2 cellular contexts compared by ENCODE assay signal in the genomic region with DNA sequence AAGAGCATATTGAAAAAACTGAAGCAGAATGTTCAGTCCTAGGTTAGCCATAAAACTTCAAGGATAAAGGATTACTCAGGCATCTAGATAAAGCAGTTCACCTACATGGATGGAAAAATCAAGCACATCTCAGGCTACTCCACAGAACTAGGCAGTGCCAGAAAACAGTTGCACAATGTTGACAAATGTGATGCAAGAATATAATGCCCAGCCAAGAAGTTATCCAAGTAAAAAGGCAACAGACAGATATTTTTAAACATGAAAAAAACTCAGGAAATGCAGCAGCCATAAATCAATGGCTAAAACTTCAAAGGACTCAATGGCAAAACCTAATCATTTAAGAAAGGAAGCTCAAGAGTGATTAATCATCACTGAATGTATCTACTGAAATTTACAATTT.
TF ChIP-seq lines count a peak whose summit lies in the region.

No MANE protein-coding gene starts in this region.

TF ChIP-seq in A549, 52 proteins besides CTCF, POLR2A, EP300 and RAD21 (continued from another document):
- 0 out of 2 replicates have a peak, but pooled peaks have one; percentile 22 for TF ChIP-seq JUNB (IDR thresholded peaks at IDR 0.05)
- TF ChIP-seq, protein P1, sequence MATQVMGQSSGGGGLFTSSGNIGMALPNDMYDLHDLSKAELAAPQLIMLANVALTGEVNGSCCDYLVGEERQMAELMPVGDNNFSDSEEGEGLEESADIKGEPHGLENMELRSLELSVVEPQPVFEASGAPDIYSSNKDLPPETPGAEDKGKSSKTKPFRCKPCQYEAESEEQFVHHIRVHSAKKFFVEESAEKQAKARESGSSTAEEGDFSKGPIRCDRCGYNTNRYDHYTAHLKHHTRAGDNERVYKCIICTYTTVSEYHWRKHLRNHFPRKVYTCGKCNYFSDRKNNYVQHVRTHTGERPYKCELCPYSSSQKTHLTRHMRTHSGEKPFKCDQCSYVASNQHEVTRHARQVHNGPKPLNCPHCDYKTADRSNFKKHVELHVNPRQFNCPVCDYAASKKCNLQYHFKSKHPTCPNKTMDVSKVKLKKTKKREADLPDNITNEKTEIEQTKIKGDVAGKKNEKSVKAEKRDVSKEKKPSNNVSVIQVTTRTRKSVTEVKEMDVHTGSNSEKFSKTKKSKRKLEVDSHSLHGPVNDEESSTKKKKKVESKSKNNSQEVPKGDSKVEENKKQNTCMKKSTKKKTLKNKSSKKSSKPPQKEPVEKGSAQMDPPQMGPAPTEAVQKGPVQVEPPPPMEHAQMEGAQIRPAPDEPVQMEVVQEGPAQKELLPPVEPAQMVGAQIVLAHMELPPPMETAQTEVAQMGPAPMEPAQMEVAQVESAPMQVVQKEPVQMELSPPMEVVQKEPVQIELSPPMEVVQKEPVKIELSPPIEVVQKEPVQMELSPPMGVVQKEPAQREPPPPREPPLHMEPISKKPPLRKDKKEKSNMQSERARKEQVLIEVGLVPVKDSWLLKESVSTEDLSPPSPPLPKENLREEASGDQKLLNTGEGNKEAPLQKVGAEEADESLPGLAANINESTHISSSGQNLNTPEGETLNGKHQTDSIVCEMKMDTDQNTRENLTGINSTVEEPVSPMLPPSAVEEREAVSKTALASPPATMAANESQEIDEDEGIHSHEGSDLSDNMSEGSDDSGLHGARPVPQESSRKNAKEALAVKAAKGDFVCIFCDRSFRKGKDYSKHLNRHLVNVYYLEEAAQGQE (IDR thresholded peaks at IDR 0.05), result no peak
- no peak for TF ChIP-seq FOSL2 (IDR thresholded peaks at IDR 0.05)
- no peak for TF ChIP-seq FOSL2 (CRISPR knock-in tag; IDR thresholded peaks at IDR 0.05)
- TF ChIP-seq EHF (CRISPR knock-in tag; IDR thresholded peaks at IDR 0.05), result no peak
- TF ChIP-seq, protein P2, sequence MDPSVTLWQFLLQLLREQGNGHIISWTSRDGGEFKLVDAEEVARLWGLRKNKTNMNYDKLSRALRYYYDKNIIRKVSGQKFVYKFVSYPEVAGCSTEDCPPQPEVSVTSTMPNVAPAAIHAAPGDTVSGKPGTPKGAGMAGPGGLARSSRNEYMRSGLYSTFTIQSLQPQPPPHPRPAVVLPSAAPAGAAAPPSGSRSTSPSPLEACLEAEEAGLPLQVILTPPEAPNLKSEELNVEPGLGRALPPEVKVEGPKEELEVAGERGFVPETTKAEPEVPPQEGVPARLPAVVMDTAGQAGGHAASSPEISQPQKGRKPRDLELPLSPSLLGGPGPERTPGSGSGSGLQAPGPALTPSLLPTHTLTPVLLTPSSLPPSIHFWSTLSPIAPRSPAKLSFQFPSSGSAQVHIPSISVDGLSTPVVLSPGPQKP (IDR thresholded peaks at IDR 0.05; ENCODE audit: low read depth, low read length), result no peak
- no peak for TF ChIP-seq ZSCAN20 (CRISPR knock-in tag; IDR thresholded peaks at IDR 0.05)
- TF ChIP-seq, protein P3, sequence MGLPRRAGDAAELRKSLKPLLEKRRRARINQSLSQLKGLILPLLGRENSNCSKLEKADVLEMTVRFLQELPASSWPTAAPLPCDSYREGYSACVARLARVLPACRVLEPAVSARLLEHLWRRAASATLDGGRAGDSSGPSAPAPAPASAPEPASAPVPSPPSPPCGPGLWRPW (IDR thresholded peaks at IDR 0.05), result peak; percentile 55; the same call in 1 of the 2 replicates

TF ChIP-seq in K562, 482 proteins besides CTCF, POLR2A, EP300 and RAD21 (continued from another document):
- TF ChIP-seq, protein P1 (CRISPR knock-in tag; IDR thresholded peaks at IDR 0.05; ENCODE audit: low read depth), result no peak
